Comparison of ENCODE assay signal across 8 cellular contexts in the genomic region with DNA sequence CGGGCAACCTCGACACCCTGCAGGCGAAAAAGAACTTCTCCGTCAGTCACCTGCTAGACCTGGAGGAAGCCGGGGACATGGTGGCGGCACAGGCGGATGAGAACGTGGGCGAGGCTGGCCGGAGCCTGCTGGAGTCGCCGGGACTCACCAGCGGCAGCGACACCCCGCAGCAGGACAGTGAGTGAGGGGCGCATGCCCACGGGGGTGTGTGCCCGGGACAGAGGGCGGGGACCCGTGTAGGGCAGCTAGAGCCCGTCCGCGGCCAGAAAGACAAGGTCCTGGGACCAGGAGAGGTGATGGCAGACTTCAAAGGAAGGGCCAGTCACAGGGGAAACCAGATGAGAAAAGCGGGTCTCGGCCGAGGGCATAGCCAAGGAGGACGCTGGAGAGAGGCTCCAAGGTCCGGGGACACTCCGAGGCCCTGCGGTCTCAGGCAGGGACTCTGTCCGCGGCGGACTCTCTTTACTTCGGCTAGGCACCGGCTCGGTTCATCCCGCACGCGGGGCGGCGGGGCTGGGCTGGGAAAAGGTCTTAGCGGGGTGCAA.
A peak's percentile ranks its signal among the peaks of the same experiment; 100 is the strongest.
DNase-seq lines count a peak whose midpoint lies in the region; TF ChIP-seq lines count a peak whose summit lies in the region.

No MANE protein-coding gene starts in this region.

- H3K9me3 ChIP-seq in neuron (ENCODE audit: low read length), result peaks cover 2% of the 10 kb centered on the region

- H2AFZ ChIP-seq in neuron (ENCODE audit: low read depth, low read length), result peak overlapping the region; percentile 66

- H3K36me3 ChIP-seq in neuron (ENCODE audit: insufficient read depth, low read length), result no peaks in the 10 kb centered on the region

- H3K4me3 ChIP-seq in fibroblast of mammary gland (ENCODE audit: control insufficient read depth, low read depth, low read length) (peak overlapping the region; percentile 97), neuron (ENCODE audit: low read length) (peak overlapping the region; percentile 43)

- TF ChIP-seq CTCF in fibroblast of mammary gland (conservative IDR thresholded peaks at IDR 0.05; ENCODE audit: control insufficient read depth, insufficient read depth, low read depth, low read length), result no peak

- H3K27me3 ChIP-seq in neuron (ENCODE audit: insufficient read depth, low read length), result peaks cover 94% of the 10 kb centered on the region

- peak; percentile 34 for DNase-seq in COLO829 (ENCODE audit: low spot score)
- peak; percentile 19 to 76 for DNase-seq in NCI-H526 (lab: John Stamatoyannopoulos, UW)
- no peak for DNase-seq in fibroblast of mammary gland (ENCODE audit: low read depth)
- no peak for DNase-seq in foreskin melanocyte
- DNase-seq in activated CD4-positive, CD25-positive, alpha-beta regulatory T cell (lab: John Stamatoyannopoulos, UW), result no peak
- no peak for DNase-seq in putamen (ENCODE audit: low spot score)
- DNase-seq in stimulated activated naive CD4-positive, alpha-beta T cell treated with Interleukin-2 at 50 U/mL for 16 hours (lab: John Stamatoyannopoulos, UW), result no peak

- H3K4me1 ChIP-seq in neuron (ENCODE audit: insufficient read depth, low read length), result peaks cover 14% of the 10 kb centered on the region

Comparison
In these comparisons a context has a peak if more than half of its experiments do, and no peak if none do; other contexts are left out.
1. DNase-seq: peak in COLO829 (single experiment) and NCI-H526 (2 of 2); none in fibroblast of mammary gland (single experiment), foreskin melanocyte (single experiment), activated CD4-positive, CD25-positive, alpha-beta regulatory T cell (0 of 4), putamen (single experiment) and stimulated activated naive CD4-positive, alpha-beta T cell treated with Interleukin-2 at 50 U/mL for 16 hours (single experiment).